16 cellular contexts compared by ENCODE assay signal in genomic region chr7:120475994-120476393, GRCh38.
DNase-seq lines count a peak whose midpoint lies in the region; ATAC-seq and TF ChIP-seq lines count a peak whose summit lies in the region.
"Had no signal": no experiment of that assay in that cellular context is flagged by ENCODE, and none has a peak within 500 bp of the region (broad histone marks: within the 10 kb centered on the region; RNA-seq: fewer than 3 reads in every experiment).

No MANE protein-coding gene starts in this region.

- H3K4me1 ChIP-seq in suprapubic skin, result no peaks in the 10 kb centered on the region
- H3K4me1 ChIP-seq: adrenal gland, colonic mucosa, pancreas, uterus had no signal

- H3K36me3 ChIP-seq in suprapubic skin, result no peaks in the 10 kb centered on the region
- H3K36me3 ChIP-seq: adrenal gland, colonic mucosa, pancreas, uterus had no signal

- ATAC-seq in GM18499 (IDR thresholded peaks at IDR 0.05; ENCODE audit: insufficient read depth, unreplicated experiment) (peak; percentile 72), GM19397 (IDR thresholded peaks at IDR 0.05; ENCODE audit: unreplicated experiment) (peak; percentile 67), HG02642 (IDR thresholded peaks at IDR 0.05; ENCODE audit: poor library complexity, unreplicated experiment) (peak; percentile 82), HG03342 (IDR thresholded peaks at IDR 0.05; ENCODE audit: unreplicated experiment) (peak; percentile 64), esophagus mucosa (no peak)
- ATAC-seq: pancreas had no signal

- no peak for TF ChIP-seq POLR2A in suprapubic skin (IDR thresholded peaks at IDR 0.05)

- H3K4me3 ChIP-seq in suprapubic skin, result no peak overlapping the region
- H3K4me3 ChIP-seq: adrenal gland, colonic mucosa, pancreas, uterus had no signal

- TF ChIP-seq CTCF in suprapubic skin (IDR thresholded peaks at IDR 0.05), result no peak

- DNase-seq in EL, result no peak
- DNase-seq in hepatic stellate cell (ENCODE audit: low spot score), result no peak
- no peak for DNase-seq in suprapubic skin (ENCODE audit: low spot score in 2 of 2)
- DNase-seq: activated CD4-positive, CD25-positive, alpha-beta regulatory T cell; adrenal gland; colonic mucosa; DMS153; mesendoderm; NCI-H2081 treated with DMSO at 0.1 percent for 48 hours; pancreas; uterus had no signal

- H3K27me3 ChIP-seq in suprapubic skin, result no peaks in the 10 kb centered on the region
- H3K27me3 ChIP-seq: adrenal gland, colonic mucosa, pancreas, uterus had no signal

- no peak for TF ChIP-seq EP300 in suprapubic skin (IDR thresholded peaks at IDR 0.05)

- H3K9me3 ChIP-seq in suprapubic skin, result no peaks in the 10 kb centered on the region
- H3K9me3 ChIP-seq: adrenal gland, colonic mucosa, pancreas, uterus had no signal

- no peak overlapping the region for H3K27ac ChIP-seq in suprapubic skin
- H3K27ac ChIP-seq: adrenal gland, colonic mucosa, pancreas, uterus had no signal
